ENCODE assay signal across 13 cellular contexts in the genomic region with DNA sequence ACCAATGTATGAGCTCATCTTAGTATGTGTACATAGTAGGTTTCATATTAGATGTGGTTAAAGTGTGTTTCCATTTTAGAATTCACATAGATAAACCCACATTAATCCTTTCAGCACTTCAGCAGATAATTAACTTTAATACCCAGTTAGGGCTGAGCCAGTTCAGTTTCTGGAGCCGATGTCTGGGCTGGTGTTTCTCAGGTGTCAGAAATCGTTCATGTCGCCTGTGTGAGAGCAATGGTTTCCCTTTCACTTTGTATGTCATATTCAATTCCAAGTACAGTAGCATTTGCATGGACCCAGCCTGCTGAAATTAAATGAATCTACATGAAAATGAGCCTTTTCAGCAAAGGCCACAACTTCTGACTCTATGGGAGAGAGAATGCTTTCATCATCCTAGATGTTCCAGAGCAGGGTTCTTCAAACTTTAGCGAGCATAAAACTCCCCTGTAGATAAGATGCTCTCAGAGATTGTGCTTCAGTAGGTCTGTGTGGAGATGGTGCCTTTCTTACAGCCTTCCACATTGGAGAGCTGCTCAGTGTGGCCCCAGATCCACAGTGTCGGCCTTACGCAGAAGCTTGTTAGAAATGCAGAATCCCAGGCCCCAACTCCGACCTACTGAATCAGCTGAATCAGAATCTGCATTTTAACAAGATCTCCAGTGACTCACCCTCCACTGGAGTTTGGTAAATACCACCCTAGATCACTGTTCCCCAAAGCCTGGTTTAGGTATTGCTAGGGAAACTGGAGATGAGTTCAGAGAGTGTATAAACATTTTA. TPM values are rescaled to one million over a fixed set of nuclear protein-coding genes. Genes with fewer than 3 reads are reported as not detected.
DNase-seq lines count a peak whose midpoint lies in the region; ATAC-seq, FAIRE-seq and TF ChIP-seq lines count a peak whose summit lies in the region.
"Had no signal": no experiment of that assay in that cellular context is flagged by ENCODE, and none has a peak within 500 bp of the region (broad histone marks: within the 10 kb centered on the region; RNA-seq: fewer than 3 reads in every experiment).

No MANE protein-coding gene starts in this region.

- peaks cover 10% of the 10 kb centered on the region for H3K4me1 Mint-ChIP-seq in activated T-helper 1 cell treated with anti-CD3 and anti-CD28 coated beads, Interleukin-12 subunit alpha, Interleukin-12 subunit beta, Interleukin-2, Interleukin-4 antibody, amounts not matched to agents 30 ng/mL and 10 ng/mL and 1 ng/mL, durations not matched to agents 14 hours and 24 hours and 36 hours (ENCODE audit: low read depth)

- H3K36me3 ChIP-seq in ascending aorta (no peaks in the 10 kb centered on the region), vagina (no peaks in the 10 kb centered on the region)
- H3K36me3 ChIP-seq: heart left ventricle had no signal

- no peaks in the 10 kb centered on the region for H3K9me3 Mint-ChIP-seq in activated T-helper 1 cell treated with anti-CD3 and anti-CD28 coated beads, Interleukin-12 subunit alpha, Interleukin-12 subunit beta, Interleukin-2, Interleukin-4 antibody, amounts not matched to agents 30 ng/mL and 10 ng/mL and 1 ng/mL, durations not matched to agents 14 hours and 24 hours and 36 hours

- no peak overlapping the region for H3K4me3 ChIP-seq in ascending aorta
- no peak overlapping the region for H3K4me3 ChIP-seq in vagina

- peaks cover 13% of the 10 kb centered on the region for H3K27me3 Mint-ChIP-seq in activated T-helper 1 cell treated with anti-CD3 and anti-CD28 coated beads, Interleukin-12 subunit alpha, Interleukin-12 subunit beta, Interleukin-2, Interleukin-4 antibody, amounts not matched to agents 30 ng/mL and 10 ng/mL and 1 ng/mL, durations not matched to agents 14 hours and 24 hours and 36 hours (ENCODE audit: insufficient read depth)

- H3K4me3 Mint-ChIP-seq in activated T-helper 1 cell treated with anti-CD3 and anti-CD28 coated beads, Interleukin-12 subunit alpha, Interleukin-12 subunit beta, Interleukin-2, Interleukin-4 antibody, amounts not matched to agents 30 ng/mL and 10 ng/mL and 1 ng/mL, durations not matched to agents 14 hours and 24 hours and 36 hours = peak overlapping the region; percentile 26

- H3K36me3 Mint-ChIP-seq in activated T-helper 1 cell treated with anti-CD3 and anti-CD28 coated beads, Interleukin-12 subunit alpha, Interleukin-12 subunit beta, Interleukin-2, Interleukin-4 antibody, amounts not matched to agents 30 ng/mL and 10 ng/mL and 1 ng/mL, durations not matched to agents 14 hours and 24 hours and 36 hours (ENCODE audit: low read depth) = no peaks in the 10 kb centered on the region

- H3K27ac Mint-ChIP-seq in activated T-helper 1 cell treated with anti-CD3 and anti-CD28 coated beads, Interleukin-12 subunit alpha, Interleukin-12 subunit beta, Interleukin-2, Interleukin-4 antibody, amounts not matched to agents 30 ng/mL and 10 ng/mL and 1 ng/mL, durations not matched to agents 14 hours and 24 hours and 36 hours = no peak overlapping the region

- peak; percentile 9 for DNase-seq in GM12892 (ENCODE audit: insufficient read length)
- DNase-seq in activated T-helper 1 cell treated with anti-CD3 and anti-CD28 coated beads, Interleukin-12 subunit alpha, Interleukin-12 subunit beta, Interleukin-2, Interleukin-4 antibody, amounts not matched to agents 30 ng/mL and 10 ng/mL and 1 ng/mL, durations not matched to agents 14 hours and 24 hours and 36 hours (ENCODE audit: low spot score) = no peak
- DNase-seq in ascending aorta (ENCODE audit: low spot score in 2 of 2) = no peak
- no peak for DNase-seq in vagina (ENCODE audit: extremely low spot score in 2 of 2)
- no peak for DNase-seq in activated effector memory CD4-positive, alpha-beta T cell treated with Interleukin-2 at 50 U/mL for 16 hours
- no peak for DNase-seq in activated CD4-positive, alpha-beta T cell treated with anti-CD3 and anti-CD28 coated beads for 48 hours
- DNase-seq: anterior cingulate cortex, heart left ventricle, posterior cingulate gyrus, SW 1271 had no signal

- H3K4me1 ChIP-seq in ascending aorta = no peaks in the 10 kb centered on the region
- no peaks in the 10 kb centered on the region for H3K4me1 ChIP-seq in vagina

- H3K27me3 ChIP-seq in ascending aorta (no peaks in the 10 kb centered on the region), vagina (no peaks in the 10 kb centered on the region)
- H3K27me3 ChIP-seq: heart left ventricle had no signal

- H3K9me3 ChIP-seq in ascending aorta (no peaks in the 10 kb centered on the region), vagina (no peaks in the 10 kb centered on the region)
- H3K9me3 ChIP-seq: heart left ventricle had no signal

- peak; percentile 83 for FAIRE-seq in GM12892 (lab: Jason Lieb, UNC)

- ATAC-seq in GM19351 (IDR thresholded peaks at IDR 0.05; ENCODE audit: unreplicated experiment) (peak; percentile 91), HG03064 (IDR thresholded peaks at IDR 0.05; ENCODE audit: low read depth, unreplicated experiment) (peak; percentile 76)

- H3K27ac ChIP-seq in ascending aorta (no peak overlapping the region), vagina (no peak overlapping the region)
- H3K27ac ChIP-seq: heart left ventricle had no signal

- intact Hi-C loops in activated T-helper 1 cell treated with anti-CD3 and anti-CD28 coated beads, Interleukin-12 subunit alpha, Interleukin-12 subunit beta, Interleukin-2, Interleukin-4 antibody, amounts not matched to agents 30 ng/mL and 10 ng/mL and 1 ng/mL, durations not matched to agents 14 hours and 24 hours and 36 hours (cut with micrococcal nuclease) = no loop called here
- intact Hi-C loops in ascending aorta (cut with DNase I) = no loop called here
- intact Hi-C loops in vagina (cut with DNase I) = no loop called here

- no peak for TF ChIP-seq POLR2A in GM12892 (IDR thresholded peaks at IDR 0.05; ENCODE audit: low read depth, low read length)
- TF ChIP-seq POLR2A in vagina (IDR thresholded peaks at IDR 0.05) = no peak

- TF ChIP-seq CTCF in ascending aorta (IDR thresholded peaks at IDR 0.05) (no peak), vagina (IDR thresholded peaks at IDR 0.05) (no peak)

RNA-seq across cellular contexts. Expression of a gene that starts 19.6 kb away (rescaled TPM):
- polyA plus RNA-seq in GM12892 (2012; ENCODE audit: missing spikeins) = not detected
- total RNA-seq in activated T-helper 1 cell treated with anti-CD3 and anti-CD28 coated beads, Interleukin-12 subunit alpha, Interleukin-12 subunit beta, Interleukin-2, Interleukin-4 antibody, amounts not matched to agents 30 ng/mL and 10 ng/mL and 1 ng/mL, durations not matched to agents 14 hours and 24 hours and 36 hours = not detected in 2 replicates
- total RNA-seq in ascending aorta = 4.6 TPM
- total RNA-seq in vagina = 0.25 TPM
- total RNA-seq: HT1080 had no signal
